ENCODE assay signal across 23 cellular contexts in the genomic region with DNA sequence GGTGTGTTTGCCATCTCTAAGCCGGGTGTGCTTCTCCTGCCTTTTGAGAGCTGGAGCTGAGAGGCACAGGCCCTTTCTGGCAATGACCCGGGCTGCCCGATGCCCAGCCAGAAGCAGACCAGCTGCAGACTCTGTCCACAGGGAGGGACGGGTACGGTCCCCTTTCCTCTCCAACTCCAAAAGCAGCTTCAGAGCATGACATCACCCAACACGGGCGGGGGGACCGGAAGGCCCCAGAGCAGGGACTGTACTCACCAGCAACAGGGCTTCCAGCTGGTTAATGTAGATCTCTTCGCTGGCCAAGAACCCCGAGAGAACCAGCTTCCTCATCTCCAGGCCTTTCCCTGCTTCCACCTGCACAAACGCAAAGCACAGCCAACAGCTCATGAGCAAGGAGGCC.
"Had no signal": no experiment of that assay in that cellular context is flagged by ENCODE, and none has a peak within 500 bp of the region (broad histone marks: within the 10 kb centered on the region; RNA-seq: fewer than 3 reads in every experiment).

No MANE protein-coding gene starts in this region.

- H3K27ac Mint-ChIP-seq: activated CD4-positive, alpha-beta memory T cell treated with anti-CD3 and anti-CD28 coated beads, Interleukin-2, amount 10 ng/mL, durations not matched to agents 7 days and 5 days; activated CD4-positive, alpha-beta T cell treated with anti-CD3 and anti-CD28 coated beads, Interleukin-2, amount 10 ng/mL, durations not matched to agents 24 days and 14 days; activated naive CD4-positive, alpha-beta T cell treated with anti-CD3 and anti-CD28 coated beads, Interleukin-2, amount 10 ng/mL, durations not matched to agents 7 days and 5 days; effector memory CD8-positive, alpha-beta T cell; neural progenitor cell had no signal

- H3K36me3 ChIP-seq: neural progenitor cell had no signal

- H3K27me3 ChIP-seq: body of pancreas, gastrocnemius medialis, neural progenitor cell, spleen, upper lobe of left lung had no signal

- DNase-seq: activated CD4-positive, alpha-beta memory T cell treated with anti-CD3 and anti-CD28 coated beads, Interleukin-2, amount 10 ng/mL, durations not matched to agents 7 days and 5 days; activated CD4-positive, alpha-beta T cell treated with anti-CD3 and anti-CD28 coated beads, Interleukin-2, amount 10 ng/mL, durations not matched to agents 24 days and 14 days; activated effector memory CD4-positive, alpha-beta T cell treated with anti-CD3 and anti-CD28 coated beads, Interleukin-2, amount 50 U/mL, for 16 hours; activated naive CD4-positive, alpha-beta T cell treated with anti-CD3 and anti-CD28 coated beads, Interleukin-2, amount 10 ng/mL, durations not matched to agents 7 days and 5 days; body of pancreas; dorsolateral prefrontal cortex; effector memory CD8-positive, alpha-beta T cell; gastrocnemius medialis; left colon; lower lobe of right lung; naive B cell; retina; spleen; stimulated activated CD4-positive, alpha-beta T cell treated with anti-CD3 and anti-CD28 coated beads, Interleukin-4, amount 100 ng/mL, for 24 hours; stimulated activated naive CD4-positive, alpha-beta T cell treated with Interleukin-2 at 50 U/mL for 16 hours; upper lobe of left lung had no signal

- FAIRE-seq: colon, endothelial cell of umbilical vein, keratinocyte had no signal

- ATAC-seq: activated CD4-positive, CD25-positive, alpha-beta regulatory T cell treated with anti-CD3 and anti-CD28 coated beads, Interleukin-2, amount 50 U/mL, for 24 hours; body of pancreas; effector memory CD8-positive, alpha-beta T cell; esophagus mucosa; gastrocnemius medialis; left colon; lower lobe of right lung had no signal

- H3K27me3 Mint-ChIP-seq: activated CD4-positive, alpha-beta memory T cell treated with anti-CD3 and anti-CD28 coated beads, Interleukin-2, amount 10 ng/mL, durations not matched to agents 7 days and 5 days; activated CD4-positive, alpha-beta T cell treated with anti-CD3 and anti-CD28 coated beads, Interleukin-2, amount 10 ng/mL, durations not matched to agents 24 days and 14 days; activated naive CD4-positive, alpha-beta T cell treated with anti-CD3 and anti-CD28 coated beads, Interleukin-2, amount 10 ng/mL, durations not matched to agents 7 days and 5 days; central memory CD8-positive, alpha-beta T cell; effector memory CD8-positive, alpha-beta T cell; naive B cell had no signal

- H3K9me3 Mint-ChIP-seq: activated CD4-positive, alpha-beta memory T cell treated with anti-CD3 and anti-CD28 coated beads, Interleukin-2, amount 10 ng/mL, durations not matched to agents 7 days and 5 days; activated CD4-positive, alpha-beta T cell treated with anti-CD3 and anti-CD28 coated beads, Interleukin-2, amount 10 ng/mL, durations not matched to agents 24 days and 14 days; activated naive CD4-positive, alpha-beta T cell treated with anti-CD3 and anti-CD28 coated beads, Interleukin-2, amount 10 ng/mL, durations not matched to agents 7 days and 5 days; central memory CD8-positive, alpha-beta T cell; effector memory CD8-positive, alpha-beta T cell; naive B cell; neural progenitor cell had no signal

- H3K4me3 ChIP-seq: body of pancreas, dorsolateral prefrontal cortex, gastrocnemius medialis, lower lobe of right lung, neural progenitor cell, spleen, upper lobe of left lung had no signal

- H3K4me3 Mint-ChIP-seq: activated CD4-positive, alpha-beta memory T cell treated with anti-CD3 and anti-CD28 coated beads, Interleukin-2, amount 10 ng/mL, durations not matched to agents 7 days and 5 days; activated CD4-positive, alpha-beta T cell treated with anti-CD3 and anti-CD28 coated beads, Interleukin-2, amount 10 ng/mL, durations not matched to agents 24 days and 14 days; activated naive CD4-positive, alpha-beta T cell treated with anti-CD3 and anti-CD28 coated beads, Interleukin-2, amount 10 ng/mL, durations not matched to agents 7 days and 5 days; central memory CD8-positive, alpha-beta T cell; effector memory CD8-positive, alpha-beta T cell; naive B cell; neural progenitor cell had no signal
